ENCODE assay signal across 18 cellular contexts in the genomic region with DNA sequence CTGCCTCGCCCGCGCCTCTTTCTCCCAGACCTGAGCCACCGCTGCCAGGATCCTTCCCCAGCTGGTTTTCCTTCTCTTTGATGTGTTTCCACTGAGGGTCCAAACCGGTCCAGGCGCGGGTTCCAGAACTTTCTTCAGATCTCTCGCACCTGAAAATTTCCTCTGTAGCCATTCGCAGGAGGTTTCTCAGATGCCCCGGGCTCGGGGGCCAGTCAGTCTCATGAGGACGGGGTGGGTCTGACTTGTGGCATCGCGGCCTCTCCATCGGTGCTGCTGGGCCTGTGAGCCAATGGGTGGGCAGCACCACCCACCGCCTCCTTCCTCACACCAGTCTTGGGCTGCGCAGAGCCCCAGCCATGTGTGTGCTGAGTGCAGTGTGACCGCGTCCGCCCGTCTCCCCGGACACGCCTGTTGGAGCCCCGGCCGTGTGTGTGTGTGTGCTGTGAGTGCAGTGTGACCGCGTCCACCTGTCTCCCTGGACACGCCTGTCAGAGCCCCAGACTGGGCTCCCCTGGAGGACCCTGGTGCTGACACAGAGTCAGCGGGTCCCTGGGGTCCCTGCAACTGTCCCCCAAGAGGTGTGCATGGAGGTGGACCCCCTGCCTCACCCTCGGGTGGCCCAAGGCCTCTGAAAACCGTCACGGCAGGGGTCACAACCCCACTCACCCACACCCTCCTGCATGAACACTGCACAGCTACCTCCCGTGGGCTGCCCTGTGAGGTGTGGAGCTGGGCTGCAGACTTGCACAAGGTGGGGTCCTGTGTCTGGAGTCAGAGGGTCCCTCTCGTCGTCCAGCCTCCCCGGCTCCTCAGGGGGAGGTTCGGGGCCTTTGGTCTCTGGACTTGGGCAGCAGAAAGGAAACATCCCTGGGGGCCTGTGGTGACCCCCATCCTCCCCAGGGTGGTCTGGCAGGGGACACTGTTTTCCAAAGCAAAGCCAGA.
"Had no signal": no experiment of that assay in that cellular context is flagged by ENCODE, and none has a peak within 500 bp of the region (broad histone marks: within the 10 kb centered on the region; RNA-seq: fewer than 3 reads in every experiment).

No MANE protein-coding gene starts in this region.

- H3K27me3 Mint-ChIP-seq: activated naive CD4-positive, alpha-beta T cell treated with anti-CD3 and anti-CD28 coated beads, Interleukin-2, amount 50 U/mL, for 24 hours; progenitor cell of endocrine pancreas had no signal

- H3K9me3 ChIP-seq: ascending aorta, breast epithelium, lower lobe of right lung, testis, upper lobe of right lung had no signal

- H3K27ac ChIP-seq: breast epithelium, dorsolateral prefrontal cortex, lower lobe of right lung, testis, upper lobe of right lung, VCaP had no signal

- H3K4me3 ChIP-seq: ascending aorta, breast epithelium, dorsolateral prefrontal cortex, lower lobe of right lung, testis, upper lobe of right lung had no signal

- FAIRE-seq: small intestine had no signal

- H3K36me3 Mint-ChIP-seq: activated naive CD4-positive, alpha-beta T cell treated with anti-CD3 and anti-CD28 coated beads, Interleukin-2, amount 50 U/mL, for 24 hours; stimulated activated memory B cell treated with anti-CD40 and anti-IgM and Interleukin-4, amounts not matched to agents 10 μg/mL and 1 μg/mL and 100 μg/mL, for 72 hours had no signal

- DNase-seq: activated CD4-positive, alpha-beta T cell treated with anti-CD3 and anti-CD28 coated beads for 1 hour; activated CD8-positive, alpha-beta memory T cell treated with anti-CD3 and anti-CD28 coated beads for 24 hours; activated gamma-delta T cell; dorsolateral prefrontal cortex; foreskin melanocyte; lower lobe of right lung; midbrain; small intestine; stimulated activated CD4-positive, alpha-beta T cell treated with anti-CD3 and anti-CD28 coated beads, Interleukin-4, amount 100 ng/mL, for 4 hours; T-helper 17 cell; testis; upper lobe of right lung had no signal

- H3K4me1 Mint-ChIP-seq: activated naive CD4-positive, alpha-beta T cell treated with anti-CD3 and anti-CD28 coated beads, Interleukin-2, amount 50 U/mL, for 24 hours; stimulated activated memory B cell treated with anti-CD40 and anti-IgM and Interleukin-4, amounts not matched to agents 10 μg/mL and 1 μg/mL and 100 μg/mL, for 72 hours had no signal

- H3K36me3 ChIP-seq: ascending aorta, breast epithelium, lower lobe of right lung, upper lobe of right lung had no signal

- H3K27ac Mint-ChIP-seq: activated naive CD4-positive, alpha-beta T cell treated with anti-CD3 and anti-CD28 coated beads, Interleukin-2, amount 50 U/mL, for 24 hours; progenitor cell of endocrine pancreas; stimulated activated memory B cell treated with anti-CD40 and anti-IgM and Interleukin-4, amounts not matched to agents 10 μg/mL and 1 μg/mL and 100 μg/mL, for 72 hours; T-helper 17 cell had no signal

- H3K27me3 ChIP-seq: ascending aorta, breast epithelium, dorsolateral prefrontal cortex, testis, upper lobe of right lung had no signal

- H3K9me3 Mint-ChIP-seq: activated naive CD4-positive, alpha-beta T cell treated with anti-CD3 and anti-CD28 coated beads, Interleukin-2, amount 50 U/mL, for 24 hours; stimulated activated memory B cell treated with anti-CD40 and anti-IgM and Interleukin-4, amounts not matched to agents 10 μg/mL and 1 μg/mL and 100 μg/mL, for 72 hours had no signal

- ATAC-seq: lower lobe of right lung, T-helper 17 cell, upper lobe of right lung had no signal

- H3K4me3 Mint-ChIP-seq: activated naive CD4-positive, alpha-beta T cell treated with anti-CD3 and anti-CD28 coated beads, Interleukin-2, amount 50 U/mL, for 24 hours; stimulated activated memory B cell treated with anti-CD40 and anti-IgM and Interleukin-4, amounts not matched to agents 10 μg/mL and 1 μg/mL and 100 μg/mL, for 72 hours; T-helper 17 cell had no signal

- H3K4me1 ChIP-seq: lower lobe of right lung had no signal
